In genomic region chr19:40976134-40976533, GRCh38 we compare ENCODE assay signal across 23 cellular contexts. TPM values are rescaled to one million over a fixed set of nuclear protein-coding genes. Genes with fewer than 3 reads are reported as not detected.
A peak's percentile ranks its signal among the peaks of the same experiment; 100 is the strongest.
DNase-seq lines count a peak whose midpoint lies in the region; ATAC-seq and TF ChIP-seq lines count a peak whose summit lies in the region.
"Had no signal": no experiment of that assay in that cellular context is flagged by ENCODE, and none has a peak within 500 bp of the region (broad histone marks: within the 10 kb centered on the region; RNA-seq: fewer than 3 reads in every experiment).

No MANE protein-coding gene starts in this region.

- DNase-seq in activated CD8-positive, alpha-beta memory T cell treated with anti-CD3 and anti-CD28 coated beads, Interleukin-2, amount 10 ng/mL, durations not matched to agents 7 days and 5 days, result no peak
- DNase-seq in activated CD8-positive, alpha-beta memory T cell treated with anti-CD3 and anti-CD28 coated beads, Interleukin-2, amount 50 U/mL, for 48 hours, result no peak
- DNase-seq in GM12864 (ENCODE audit: low read depth), result peak; percentile 12
- DNase-seq in SK-N-MC (ENCODE audit: low read depth, low spot score), result no peak
- DNase-seq in endothelial cell (ENCODE audit: low spot score), result no peak
- DNase-seq in stimulated activated CD8-positive, alpha-beta memory T cell treated with anti-CD3 and anti-CD28 coated beads, Interleukin-4, amount 100 ng/mL, for 48 hours, result no peak
- no peak for DNase-seq in nucleus accumbens (lab: John Stamatoyannopoulos, UW)
- DNase-seq: BE2C, EL, GF-D8, MG63, NCI-H1092 treated with DMSO at 0.1 percent for 48 hours, NCI-H1436 treated with DMSO at 0.1 percent for 48 hours, NCI-H2029, NCI-H2227 treated with DMSO at 0.1 percent for 48 hours, NCI-H510A, PC-9, RPMI8226, SHP77, SW 1271 had no signal

- H3K27me3 Mint-ChIP-seq in activated CD8-positive, alpha-beta memory T cell treated with anti-CD3 and anti-CD28 coated beads, Interleukin-2, amount 10 ng/mL, durations not matched to agents 7 days and 5 days, result peaks cover 20% of the 10 kb centered on the region
- H3K27me3 Mint-ChIP-seq in endothelial cell (ENCODE audit: unreplicated experiment), result no peaks in the 10 kb centered on the region

- peaks cover 24% of the 10 kb centered on the region for H3K4me1 Mint-ChIP-seq in activated CD8-positive, alpha-beta memory T cell treated with anti-CD3 and anti-CD28 coated beads, Interleukin-2, amount 10 ng/mL, durations not matched to agents 7 days and 5 days
- H3K4me1 Mint-ChIP-seq in endothelial cell (ENCODE audit: unreplicated experiment), result no peaks in the 10 kb centered on the region

- no peak overlapping the region for H3K4me3 ChIP-seq in GM12864 (ENCODE audit: low read depth, low read length)
- no peak overlapping the region for H3K4me3 ChIP-seq in SK-N-MC
- H3K4me3 ChIP-seq: MG63, PC-9 had no signal

- H3K9me3 Mint-ChIP-seq in activated CD8-positive, alpha-beta memory T cell treated with anti-CD3 and anti-CD28 coated beads, Interleukin-2, amount 10 ng/mL, durations not matched to agents 7 days and 5 days (ENCODE audit: low read depth), result no peaks in the 10 kb centered on the region
- no peaks in the 10 kb centered on the region for H3K9me3 Mint-ChIP-seq in endothelial cell (ENCODE audit: unreplicated experiment)

- H3K4me3 Mint-ChIP-seq in activated CD8-positive, alpha-beta memory T cell treated with anti-CD3 and anti-CD28 coated beads, Interleukin-2, amount 10 ng/mL, durations not matched to agents 7 days and 5 days, result no peak overlapping the region
- H3K4me3 Mint-ChIP-seq in endothelial cell (ENCODE audit: unreplicated experiment), result no peak overlapping the region

- H3K27ac ChIP-seq in SK-N-MC, result peak overlapping the region; percentile 87
- H3K27ac ChIP-seq: PC-9 had no signal

- peak; percentile 78 for ATAC-seq in activated CD8-positive, alpha-beta memory T cell treated with anti-CD3 and anti-CD28 coated beads, Interleukin-2, amount 10 ng/mL, durations not matched to agents 7 days and 5 days

- no peaks in the 10 kb centered on the region for H3K9me3 ChIP-seq in SK-N-MC (ENCODE audit: low read depth, low read length)
- H3K9me3 ChIP-seq: BE2C had no signal

- H3K36me3 Mint-ChIP-seq in activated CD8-positive, alpha-beta memory T cell treated with anti-CD3 and anti-CD28 coated beads, Interleukin-2, amount 10 ng/mL, durations not matched to agents 7 days and 5 days, result peaks cover 1% of the 10 kb centered on the region
- no peaks in the 10 kb centered on the region for H3K36me3 Mint-ChIP-seq in endothelial cell (ENCODE audit: low read depth, unreplicated experiment)

- no peaks in the 10 kb centered on the region for H3K36me3 ChIP-seq in SK-N-MC (ENCODE audit: insufficient read depth, low read length)
- H3K36me3 ChIP-seq: BE2C, MG63 had no signal

- H3K27ac Mint-ChIP-seq in activated CD8-positive, alpha-beta memory T cell treated with anti-CD3 and anti-CD28 coated beads, Interleukin-2, amount 10 ng/mL, durations not matched to agents 7 days and 5 days, result peak overlapping the region; percentile 66
- peak overlapping the region; percentile 31 for H3K27ac Mint-ChIP-seq in endothelial cell (ENCODE audit: unreplicated experiment)

- no peak for TF ChIP-seq CTCF in GM12864 (IDR thresholded peaks at IDR 0.05; ENCODE audit: low read depth, low read length, missing control alignments)
- no peak for TF ChIP-seq CTCF in endothelial cell (IDR thresholded peaks at IDR 0.05; ENCODE audit: unreplicated experiment)

- CTCF ChIA-PET in activated CD8-positive, alpha-beta memory T cell treated with anti-CD3 and anti-CD28 coated beads, Interleukin-2, amount 10 ng/mL, durations not matched to agents 7 days and 5 days (lab: Charles Lee), result interaction anchor here (1.2 to 2.0 kb wide), 4 partner anchors 100 to 171 kb away, joined by 3 to 5 read pairs (median 4); no protein-coding TSS in a partner anchor

- no peak overlapping the region for H3K9ac ChIP-seq in SK-N-MC (ENCODE audit: insufficient read length)

RNA-seq across cellular contexts. Expression of gene CYP2B6, which starts 14.9 kb away (rescaled TPM):
- not detected for total RNA-seq in activated CD8-positive, alpha-beta memory T cell treated with anti-CD3 and anti-CD28 coated beads, Interleukin-2, amount 10 ng/mL, durations not matched to agents 7 days and 5 days
- not detected for total RNA-seq in endothelial cell (ENCODE audit: unreplicated experiment)
- total RNA-seq: A673, H4, LHCN-M2, PC-9 had no signal
